In the genomic region with DNA sequence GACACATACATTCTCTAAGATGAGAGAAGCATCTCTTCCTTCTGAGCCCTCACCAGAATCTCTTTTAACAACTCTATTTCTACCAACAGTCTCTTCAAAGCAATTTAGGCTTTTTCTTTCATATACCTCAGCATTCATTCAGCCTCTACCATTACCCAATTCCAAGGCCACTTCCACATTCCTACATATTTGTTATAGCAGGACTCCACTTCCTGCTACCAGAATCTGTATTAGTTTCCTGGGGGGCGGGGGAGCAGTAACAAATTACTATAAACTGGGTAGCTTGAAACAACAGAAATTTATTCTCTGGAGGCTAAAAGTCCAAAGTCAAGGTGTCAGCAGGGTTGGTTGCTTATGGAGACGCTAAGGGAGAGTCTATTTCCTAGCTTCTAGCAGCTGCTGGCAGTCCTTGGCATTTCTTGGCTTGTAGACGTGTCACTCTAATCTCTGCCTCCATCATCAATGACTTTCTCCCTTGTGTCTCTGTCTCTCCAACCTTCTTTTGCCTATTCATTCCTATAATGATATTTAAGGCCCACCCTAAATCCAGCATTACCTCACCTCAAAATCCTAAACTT, we compare ENCODE assay signal across 19 cellular contexts. TPM values are rescaled to one million over a fixed set of nuclear protein-coding genes. Genes with fewer than 3 reads are reported as not detected.
DNase-seq lines count a peak whose midpoint lies in the region; ATAC-seq and TF ChIP-seq lines count a peak whose summit lies in the region.
"Had no signal": no experiment of that assay in that cellular context is flagged by ENCODE, and none has a peak within 500 bp of the region (broad histone marks: within the 10 kb centered on the region; RNA-seq: fewer than 3 reads in every experiment).

No MANE protein-coding gene starts in this region.

- TF ChIP-seq CTCF in endothelial cell (IDR thresholded peaks at IDR 0.05; ENCODE audit: unreplicated experiment), result no peak

- no peak overlapping the region for H4K8ac ChIP-seq in mesenchymal stem cell (ENCODE audit: low read length)

- H3K4ac ChIP-seq in mesenchymal stem cell (ENCODE audit: low read depth in 1 of 2, low read length in 2 of 2), result peak overlapping the region; percentile 17 to 29

- H3K4me1 ChIP-seq in ACC112 (ENCODE audit: control insufficient read depth, insufficient read depth, low read length, unreplicated experiment) (peaks cover 24% of the 10 kb centered on the region), mesenchymal stem cell (ENCODE audit: control insufficient read depth, insufficient read depth, low read depth, low read length) (no peaks in the 10 kb centered on the region)

- no peaks in the 10 kb centered on the region for H3K79me1 ChIP-seq in mesenchymal stem cell (replicated peaks; ENCODE audit: low read length, poor library complexity, severe bottlenecking)

- H2AK5ac ChIP-seq in mesenchymal stem cell (ENCODE audit: low read length, severe bottlenecking), result no peak overlapping the region

- H3K4me1 Mint-ChIP-seq in endothelial cell (ENCODE audit: unreplicated experiment), result peaks cover 19% of the 10 kb centered on the region

- H3K9me3 ChIP-seq in mesenchymal stem cell (ENCODE audit: control insufficient read depth, low read length), result peaks cover 3% of the 10 kb centered on the region
- H3K9me3 ChIP-seq: ovary had no signal

- no peak overlapping the region for H3K23ac ChIP-seq in mesenchymal stem cell (ENCODE audit: low read length in 2 of 2)

- no peak overlapping the region for H2BK15ac ChIP-seq in mesenchymal stem cell (ENCODE audit: low read depth, poor library complexity, severe bottlenecking)

- H4K91ac ChIP-seq in mesenchymal stem cell (ENCODE audit: low read length), result no peak overlapping the region

- H2AFZ ChIP-seq in ACC112 (ENCODE audit: low read length, unreplicated experiment), result peak overlapping the region; percentile 72
- no peak overlapping the region for H2AFZ ChIP-seq in mesenchymal stem cell (ENCODE audit: low read depth, low read length)

- no peak for ATAC-seq in GM18858 (IDR thresholded peaks at IDR 0.05; ENCODE audit: unreplicated experiment)
- no peak for ATAC-seq in HG03378 (IDR thresholded peaks at IDR 0.05; ENCODE audit: unreplicated experiment)
- ATAC-seq: Panc1 had no signal

- no peaks in the 10 kb centered on the region for H3K27me3 Mint-ChIP-seq in endothelial cell (ENCODE audit: unreplicated experiment)

- peak overlapping the region in 1 of 2 experiments; percentile 63 for H2BK12ac ChIP-seq in mesenchymal stem cell (ENCODE audit: low read length in 2 of 2)

- no peaks in the 10 kb centered on the region for H3K79me2 ChIP-seq in ACC112 (ENCODE audit: control insufficient read depth, insufficient read depth, low read length, unreplicated experiment)

- H2BK120ac ChIP-seq in mesenchymal stem cell (ENCODE audit: low read depth, low read length), result peak overlapping the region; percentile 6

- WGBS in mesenchymal stem cell, result 65% methylated on average over 3 of the region's 3 CpGs

- H3K9ac ChIP-seq in mesenchymal stem cell (ENCODE audit: low read length), result peak overlapping the region; percentile 78

- H3K36me3 ChIP-seq in ACC112 (ENCODE audit: insufficient read depth, low read length) (no peaks in the 10 kb centered on the region), mesenchymal stem cell (ENCODE audit: control insufficient read depth in 1 of 2, insufficient read depth in 2 of 2, low read depth in 1 of 2, low read length in 2 of 2) (no peaks in the 10 kb centered on the region)
- H3K36me3 ChIP-seq: ovary had no signal

- H3K4me2 ChIP-seq in mesenchymal stem cell (ENCODE audit: low read length, poor library complexity, severe bottlenecking), result no peak overlapping the region

- DNase-seq in LoVo (ENCODE audit: low spot score), result peak; percentile 34
- DNase-seq in endothelial cell (ENCODE audit: low spot score), result no peak
- no peak for DNase-seq in mesenchymal stem cell
- DNase-seq in NCI-H187 (lab: John Stamatoyannopoulos, UW), result no peak
- DNase-seq in activated CD4-positive, alpha-beta T cell treated with anti-CD3 and anti-CD28 coated beads for 48 hours, result no peak
- DNase-seq: activated CD4-positive, alpha-beta T cell treated with anti-CD3 and anti-CD28 coated beads, Interleukin-2, amount 50 U/mL, for 48 hours; activated gamma-delta T cell; caudate nucleus; erythroblast; MV-4-11; ovary had no signal

- H3K4me3 Mint-ChIP-seq in endothelial cell (ENCODE audit: unreplicated experiment), result peak overlapping the region; percentile 1

- no peaks in the 10 kb centered on the region for H3K27me3 ChIP-seq in ACC112 (ENCODE audit: insufficient read depth, low read length)
- no peaks in the 10 kb centered on the region for H3K27me3 ChIP-seq in mesenchymal stem cell (ENCODE audit: control insufficient read depth in 1 of 2, insufficient read depth in 1 of 2, low read length in 2 of 2)
- H3K27me3 ChIP-seq: ovary had no signal

- no peak overlapping the region for H2BK5ac ChIP-seq in mesenchymal stem cell (ENCODE audit: low read depth, low read length, poor library complexity, severe bottlenecking)

- H3K27ac ChIP-seq in ACC112 (ENCODE audit: low read depth, low read length) (peak overlapping the region; percentile 80), mesenchymal stem cell (ENCODE audit: low read length, poor library complexity, severe bottlenecking) (no peak overlapping the region)
- H3K27ac ChIP-seq: ovary had no signal

- peak overlapping the region; percentile 12; the same call in 1 of the 2 replicates for H3K4me3 ChIP-seq in ACC112 (ENCODE audit: low read depth, low read length)
- H3K4me3 ChIP-seq in mesenchymal stem cell (ENCODE audit: insufficient read depth in 1 of 2, low read depth in 1 of 2, low read length in 2 of 2), result peak overlapping the region in 1 of 2 experiments; percentile 1
- H3K4me3 ChIP-seq: ovary had no signal

- H3K36me3 Mint-ChIP-seq in endothelial cell (ENCODE audit: low read depth, unreplicated experiment), result no peaks in the 10 kb centered on the region

- H3K27ac Mint-ChIP-seq in endothelial cell (ENCODE audit: unreplicated experiment), result peak overlapping the region; percentile 88

- no peaks in the 10 kb centered on the region for H3K9me3 Mint-ChIP-seq in endothelial cell (ENCODE audit: unreplicated experiment)

- peak overlapping the region; percentile 57 to 64 for H3K18ac ChIP-seq in mesenchymal stem cell (ENCODE audit: low read depth in 1 of 2, low read length in 2 of 2)

- no peak overlapping the region for H3K14ac ChIP-seq in mesenchymal stem cell (ENCODE audit: low read length in 2 of 2)

RNA-seq across cellular contexts. Expression of gene PRPS1L1, which starts 7.4 kb away (rescaled TPM):
- total RNA-seq in endothelial cell (ENCODE audit: unreplicated experiment), result not detected
- not detected for polyA plus RNA-seq in mesenchymal stem cell (2013, experiment 1 of 2)
- not detected for polyA plus RNA-seq in mesenchymal stem cell (2013, experiment 2 of 2)
- total RNA-seq: mesenteric fat pad; NCI-H460; ovary; T-helper 2 cell treated with Interferon-gamma antibody and Interleukin-4, amounts not matched to agents 100 ng/mL and 5 ng/mL, for 36 hours; urinary bladder had no signal
- polyA plus RNA-seq: ovary, urinary bladder had no signal
